In the genomic region with DNA sequence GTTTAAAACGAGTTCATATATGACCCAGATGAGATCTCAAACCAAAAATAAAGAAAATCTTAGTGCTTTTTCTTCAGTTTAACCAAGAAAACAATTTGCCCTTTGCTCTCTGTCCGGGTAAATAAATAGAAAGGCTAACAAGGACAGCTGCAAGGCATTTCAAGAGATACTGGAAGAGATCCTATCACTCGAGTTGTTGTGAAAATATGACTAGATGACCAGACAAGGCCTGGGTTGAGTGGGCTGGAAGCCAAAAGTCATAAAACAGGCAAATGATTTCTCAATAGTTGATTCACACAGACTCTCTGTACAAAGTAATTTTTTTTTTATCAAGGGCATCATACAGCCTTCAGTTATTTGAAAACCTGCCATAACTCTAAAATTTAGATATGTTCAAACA, we compare ENCODE assay signal across 10 cellular contexts.
DNase-seq lines count a peak whose midpoint lies in the region; ATAC-seq and TF ChIP-seq lines count a peak whose summit lies in the region.
"Had no signal": no experiment of that assay in that cellular context is flagged by ENCODE, and none has a peak within 500 bp of the region (broad histone marks: within the 10 kb centered on the region; RNA-seq: fewer than 3 reads in every experiment).

No MANE protein-coding gene starts in this region.

- no peak for TF ChIP-seq CTCF in fibroblast of mammary gland (conservative IDR thresholded peaks at IDR 0.05; ENCODE audit: control insufficient read depth, insufficient read depth, low read depth, low read length)

- ATAC-seq in HG03442 (IDR thresholded peaks at IDR 0.05; ENCODE audit: unreplicated experiment) (no peak), HG03097 (IDR thresholded peaks at IDR 0.05; ENCODE audit: low FRiP score, unreplicated experiment) (no peak)
- ATAC-seq: gastroesophageal sphincter had no signal

- H3K4me3 ChIP-seq in fibroblast of mammary gland (ENCODE audit: control insufficient read depth, low read depth, low read length) = no peak overlapping the region
- H3K4me3 ChIP-seq: gastroesophageal sphincter had no signal

- DNase-seq in HuH-7.5 (ENCODE audit: low spot score) = peak; percentile 23
- DNase-seq in NCI-H748 treated with DMSO at 0.1 percent for 48 hours (lab: John Stamatoyannopoulos, UW) = peak; percentile 26
- peak; percentile 50 for DNase-seq in fibroblast of mammary gland (ENCODE audit: low read depth)
- peak; percentile 19 for DNase-seq in stromal cell of bone marrow (ENCODE audit: low read depth)
- DNase-seq in middle frontal gyrus (ENCODE audit: extremely low spot score, low spot score) = no peak
- DNase-seq: activated CD8-positive, alpha-beta memory T cell treated with anti-CD3 and anti-CD28 coated beads, Interleukin-2, amount 50 U/mL, for 48 hours; stimulated activated CD4-positive, alpha-beta T cell treated with anti-CD3 and anti-CD28 coated beads, Interleukin-12 subunit alpha, Interleukin-12 subunit beta, amount 100 ng/mL, for 4 hours had no signal
